14 cellular contexts compared by ENCODE assay signal in the genomic region with DNA sequence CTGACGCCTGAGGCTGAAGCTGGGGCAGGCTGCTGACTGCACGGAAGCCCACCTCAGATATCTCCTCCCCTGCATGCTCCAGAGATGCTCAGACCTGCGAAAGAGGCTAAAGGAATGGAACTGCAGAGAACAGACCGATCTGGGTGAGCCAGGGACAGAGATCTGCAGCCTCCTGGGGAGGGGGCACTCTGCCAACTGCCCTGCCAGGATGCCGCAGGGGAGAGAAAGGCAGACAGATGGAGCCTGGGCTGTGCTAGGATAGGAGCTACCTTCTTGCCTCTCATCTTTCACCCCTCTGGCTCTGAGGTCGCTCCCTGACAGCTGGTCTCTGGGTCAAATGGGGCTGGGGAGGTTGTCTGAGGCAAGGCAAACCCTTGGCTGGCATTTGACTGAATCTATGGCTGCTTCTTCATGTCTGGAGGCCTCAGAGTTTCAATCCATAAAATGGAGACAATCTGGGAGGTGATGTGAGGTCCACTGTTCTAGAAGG.
"Had no signal": no experiment of that assay in that cellular context is flagged by ENCODE, and none has a peak within 500 bp of the region (broad histone marks: within the 10 kb centered on the region; RNA-seq: fewer than 3 reads in every experiment).

No MANE protein-coding gene starts in this region.

- DNase-seq: activated CD4-positive, alpha-beta memory T cell treated with anti-CD3 and anti-CD28 coated beads for 36 hours; activated effector memory CD4-positive, alpha-beta T cell treated with Interleukin-2 at 50 U/mL for 16 hours; activated naive CD4-positive, alpha-beta T cell treated with anti-CD3 and anti-CD28 coated beads, Interleukin-2, amount 50 U/mL, for 16 hours; activated T-cell treated with anti-CD3 and anti-CD28 coated beads, Interleukin-2, amount 50 U/mL, for 4 hours; esophagus squamous epithelium; hippocampal formation; left ventricle myocardium superior; mesenchymal stem cell; naive thymus-derived CD8-positive, alpha-beta T cell; stimulated activated CD4-positive, alpha-beta T cell treated with anti-CD3 and anti-CD28 coated beads, Interleukin-2, amount 100 ng/mL, for 48 hours had no signal

- H3K27ac ChIP-seq: dorsolateral prefrontal cortex, esophagus squamous epithelium had no signal

- H3K4me1 ChIP-seq: esophagus squamous epithelium had no signal

- H3K36me3 ChIP-seq: esophagus squamous epithelium had no signal

- ATAC-seq: activated T-cell treated with anti-CD3 and anti-CD28 coated beads, Interleukin-2, amount 50 U/mL, for 4 hours; left ventricle myocardium superior; naive thymus-derived CD8-positive, alpha-beta T cell; stimulated activated memory B cell treated with anti-CD40 and anti-IgM and Interleukin-4, amounts not matched to agents 10 μg/mL and 1 μg/mL and 100 μg/mL, for 72 hours had no signal

- H3K4me3 ChIP-seq: dorsolateral prefrontal cortex, esophagus squamous epithelium had no signal

- FAIRE-seq: astrocyte, endometrium had no signal

- H3K9me3 ChIP-seq: esophagus squamous epithelium had no signal
